11 cellular contexts compared by ENCODE assay signal in genomic region chr22:46047841-46048595, GRCh38.
DNase-seq lines count a peak whose midpoint lies in the region; ATAC-seq and TF ChIP-seq lines count a peak whose summit lies in the region.
"Had no signal": no experiment of that assay in that cellular context is flagged by ENCODE, and none has a peak within 500 bp of the region (broad histone marks: within the 10 kb centered on the region; RNA-seq: fewer than 3 reads in every experiment).

No MANE protein-coding gene starts in this region.

- no peak overlapping the region for H3K4me3 Mint-ChIP-seq in GM23338

- H2AK5ac ChIP-seq in neuronal stem cell (ENCODE audit: low read depth, low read length) = no peak overlapping the region

- H2AFZ ChIP-seq in neuronal stem cell (ENCODE audit: low read length) (no peak overlapping the region), GM23338 (no peak overlapping the region)

- H3K9me2 ChIP-seq in GM23338 (ENCODE audit: insufficient read depth) = no peaks in the 10 kb centered on the region

- no peaks in the 10 kb centered on the region for H3K36me3 Mint-ChIP-seq in GM23338 (ENCODE audit: low read depth)

- no peaks in the 10 kb centered on the region for H3F3A ChIP-seq in GM23338 (replicated peaks; ENCODE audit: low read depth)

- H2BK12ac ChIP-seq in neuronal stem cell (ENCODE audit: low read length) = no peak overlapping the region

- H3K4me2 ChIP-seq in neuronal stem cell (ENCODE audit: insufficient read depth, low read length, poor library complexity, severe bottlenecking) = no peak overlapping the region
- no peak overlapping the region for H3K4me2 ChIP-seq in GM23338

- H3K4me1 ChIP-seq in BE2C (peaks cover 18% of the 10 kb centered on the region), rectal smooth muscle tissue (ENCODE audit: control insufficient read depth, insufficient read depth, low read length) (peaks cover 47% of the 10 kb centered on the region), neuronal stem cell (ENCODE audit: control insufficient read depth in 2 of 2, insufficient read depth in 1 of 2, low read depth in 1 of 2, low read length in 2 of 2) (no peaks in the 10 kb centered on the region), GM23338 (ENCODE audit: insufficient read depth) (peaks cover 10% of the 10 kb centered on the region)

- H3K27me3 Mint-ChIP-seq in GM23338 (ENCODE audit: insufficient read depth, low read depth, poor library complexity) = peaks cover 30% of the 10 kb centered on the region

- peaks cover 12% of the 10 kb centered on the region for H3K4me1 Mint-ChIP-seq in GM23338

- peaks cover 2% of the 10 kb centered on the region for H3K79me1 ChIP-seq in neuronal stem cell (ENCODE audit: low read depth, low read length)

- H4K20me1 ChIP-seq in GM23338 (replicated peaks; ENCODE audit: insufficient read depth) = no peaks in the 10 kb centered on the region

- no peak overlapping the region for H3K23ac ChIP-seq in neuronal stem cell (ENCODE audit: low read depth, low read length, poor library complexity)

- H3K27ac Mint-ChIP-seq in GM23338 = no peak overlapping the region

- no peak overlapping the region for H4K91ac ChIP-seq in neuronal stem cell (ENCODE audit: low read depth, low read length, poor library complexity)

- H4K8ac ChIP-seq in neuronal stem cell (ENCODE audit: low read depth, low read length) = no peak overlapping the region

- intact Hi-C loops in left cardiac atrium (cut with DNase I) = no loop called here

- H3K9me3 ChIP-seq in BE2C = no peaks in the 10 kb centered on the region
- no peaks in the 10 kb centered on the region for H3K9me3 ChIP-seq in neuronal stem cell (replicated peaks in 1 of 2; ENCODE audit: control insufficient read depth in 2 of 2, insufficient read depth in 1 of 2, low read depth in 1 of 2, low read length in 2 of 2)

- H3K36me3 ChIP-seq in BE2C (no peaks in the 10 kb centered on the region), rectal smooth muscle tissue (ENCODE audit: control insufficient read depth, insufficient read depth, low read length) (no peaks in the 10 kb centered on the region), neuronal stem cell (replicated peaks in 1 of 2; ENCODE audit: control insufficient read depth in 2 of 2, insufficient read depth in 2 of 2, low read length in 2 of 2) (no peaks in the 10 kb centered on the region), GM23338 (ENCODE audit: insufficient read depth) (no peaks in the 10 kb centered on the region)

- no peak for TF ChIP-seq CTCF in BE2C (IDR thresholded peaks at IDR 0.05; ENCODE audit: low read depth, low read length)
- TF ChIP-seq CTCF in GM23338 (conservative IDR thresholded peaks at IDR 0.05; ENCODE audit: low read depth in 2 of 2) = no peak

- peak overlapping the region; percentile 59 for H3K27ac ChIP-seq in rectal smooth muscle tissue (ENCODE audit: low read depth, low read length)
- no peak overlapping the region for H3K27ac ChIP-seq in neuronal stem cell (replicated peaks; ENCODE audit: low read length)
- no peak overlapping the region for H3K27ac ChIP-seq in GM23338 (ENCODE audit: low read depth)

- ATAC-seq in left cardiac atrium (no peak), GM23338 (no peak)

- no peaks in the 10 kb centered on the region for H3K79me2 ChIP-seq in GM23338 (replicated peaks; ENCODE audit: insufficient read depth)

- no peak overlapping the region for H2BK120ac ChIP-seq in neuronal stem cell (ENCODE audit: low read depth, low read length)

- H3K4ac ChIP-seq in neuronal stem cell (ENCODE audit: low read length) = no peak overlapping the region

- H2BK5ac ChIP-seq in neuronal stem cell (ENCODE audit: low read length) = no peak overlapping the region

- WGBS in neuronal stem cell (ENCODE audit: extremely low coverage in 2 of 2, insufficient read length in 2 of 2, insufficient replicate concordance in 1 of 2), 2 donors = no CpG with 5 or more reads among the region's 14 CpGs

- no peak overlapping the region for H3K14ac ChIP-seq in neuronal stem cell (ENCODE audit: low read length)

- no peaks in the 10 kb centered on the region; the same call in 2 of the 3 replicates for H3K9me3 Mint-ChIP-seq in GM23338

- H3K4me3 ChIP-seq in BE2C (ENCODE audit: low read depth, low read length) (no peak overlapping the region), rectal smooth muscle tissue (ENCODE audit: low read length) (no peak overlapping the region), neuronal stem cell (ENCODE audit: low read length in 2 of 2) (no peak overlapping the region), GM23338 (no peak overlapping the region)

- H3K18ac ChIP-seq in neuronal stem cell (ENCODE audit: low read length) = no peak overlapping the region

- H3K9ac ChIP-seq in rectal smooth muscle tissue (ENCODE audit: low read length) (no peak overlapping the region), neuronal stem cell (ENCODE audit: low read depth, low read length, poor library complexity) (no peak overlapping the region)

- H3K27me3 ChIP-seq in BE2C = no peaks in the 10 kb centered on the region
- H3K27me3 ChIP-seq in rectal smooth muscle tissue (ENCODE audit: control insufficient read depth, insufficient read depth, low read length) = no peaks in the 10 kb centered on the region
- peaks cover 30 to 96% (median 93%) of the 10 kb centered on the region in 3 experiments for H3K27me3 ChIP-seq in neuronal stem cell (ENCODE audit: control insufficient read depth in 3 of 3, insufficient read depth in 3 of 3, low read depth in 1 of 3, low read length in 3 of 3)
- H3K27me3 ChIP-seq in GM23338 (ENCODE audit: insufficient read depth) = peaks cover 31% of the 10 kb centered on the region

- H2BK15ac ChIP-seq in neuronal stem cell (ENCODE audit: low read length) = no peak overlapping the region

- DNase-seq in BE2C (peak; percentile 3), RPMI8226 (peak; percentile 37), left cardiac atrium (peak; percentile 45), DMS 273 (lab: John Stamatoyannopoulos, UW; ENCODE audit: unreplicated experiment) (no peak), RKO (ENCODE audit: low spot score) (no peak), neuronal stem cell (ENCODE audit: low spot score) (no peak), GM23338 (ENCODE audit: low spot score) (no peak)
- DNase-seq: Calu3, mesendoderm, NCI-H446 had no signal

TF ChIP-seq in GM23338, 12 proteins besides CTCF, POLR2A, EP300 and RAD21 (continues in another document):
- no peak for TF ChIP-seq POLR2AphosphoS5 (IDR thresholded peaks at IDR 0.05; ENCODE audit: low read depth)
- TF ChIP-seq, protein P1, sequence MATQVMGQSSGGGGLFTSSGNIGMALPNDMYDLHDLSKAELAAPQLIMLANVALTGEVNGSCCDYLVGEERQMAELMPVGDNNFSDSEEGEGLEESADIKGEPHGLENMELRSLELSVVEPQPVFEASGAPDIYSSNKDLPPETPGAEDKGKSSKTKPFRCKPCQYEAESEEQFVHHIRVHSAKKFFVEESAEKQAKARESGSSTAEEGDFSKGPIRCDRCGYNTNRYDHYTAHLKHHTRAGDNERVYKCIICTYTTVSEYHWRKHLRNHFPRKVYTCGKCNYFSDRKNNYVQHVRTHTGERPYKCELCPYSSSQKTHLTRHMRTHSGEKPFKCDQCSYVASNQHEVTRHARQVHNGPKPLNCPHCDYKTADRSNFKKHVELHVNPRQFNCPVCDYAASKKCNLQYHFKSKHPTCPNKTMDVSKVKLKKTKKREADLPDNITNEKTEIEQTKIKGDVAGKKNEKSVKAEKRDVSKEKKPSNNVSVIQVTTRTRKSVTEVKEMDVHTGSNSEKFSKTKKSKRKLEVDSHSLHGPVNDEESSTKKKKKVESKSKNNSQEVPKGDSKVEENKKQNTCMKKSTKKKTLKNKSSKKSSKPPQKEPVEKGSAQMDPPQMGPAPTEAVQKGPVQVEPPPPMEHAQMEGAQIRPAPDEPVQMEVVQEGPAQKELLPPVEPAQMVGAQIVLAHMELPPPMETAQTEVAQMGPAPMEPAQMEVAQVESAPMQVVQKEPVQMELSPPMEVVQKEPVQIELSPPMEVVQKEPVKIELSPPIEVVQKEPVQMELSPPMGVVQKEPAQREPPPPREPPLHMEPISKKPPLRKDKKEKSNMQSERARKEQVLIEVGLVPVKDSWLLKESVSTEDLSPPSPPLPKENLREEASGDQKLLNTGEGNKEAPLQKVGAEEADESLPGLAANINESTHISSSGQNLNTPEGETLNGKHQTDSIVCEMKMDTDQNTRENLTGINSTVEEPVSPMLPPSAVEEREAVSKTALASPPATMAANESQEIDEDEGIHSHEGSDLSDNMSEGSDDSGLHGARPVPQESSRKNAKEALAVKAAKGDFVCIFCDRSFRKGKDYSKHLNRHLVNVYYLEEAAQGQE (IDR thresholded peaks at IDR 0.05; ENCODE audit: unreplicated experiment) = no peak
- TF ChIP-seq ZNF331 (CRISPR knock-in tag; IDR thresholded peaks at IDR 0.05; ENCODE audit: low read depth) = no peak
- TF ChIP-seq EZH2 (IDR thresholded peaks at IDR 0.05; ENCODE audit: low read depth, unreplicated experiment) = no peak

Comparison
In these comparisons a context has a peak if more than half of its experiments do, and no peak if none do; other contexts are left out.
1. DNase-seq: peak in BE2C (single experiment), RPMI8226 (single experiment) and left cardiac atrium (single experiment); none in DMS 273 (single experiment), RKO (single experiment), neuronal stem cell (single experiment) and GM23338 (single experiment).